14 cellular contexts compared by ENCODE assay signal in the genomic region with DNA sequence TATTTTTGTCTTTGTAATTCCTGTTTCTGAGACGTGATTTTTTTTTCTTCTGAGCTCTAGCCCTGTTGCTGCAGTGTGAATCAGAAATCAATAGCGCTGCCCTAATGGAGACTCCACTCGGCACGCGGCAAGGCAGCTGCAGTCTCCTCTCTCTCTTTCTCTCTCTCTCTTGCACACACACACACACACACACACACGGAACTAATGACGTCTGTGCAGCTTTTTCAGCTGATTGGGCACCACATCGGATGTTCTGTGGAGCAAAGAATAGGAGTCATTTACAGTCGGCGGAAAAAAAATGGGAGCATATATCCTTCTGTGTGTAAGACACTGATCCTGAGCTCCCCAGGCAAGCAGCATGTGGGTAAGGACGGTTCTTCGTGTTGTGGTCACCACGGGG. TPM values are rescaled to one million over a fixed set of nuclear protein-coding genes. Genes with fewer than 3 reads are reported as not detected.
A peak's percentile ranks its signal among the peaks of the same experiment; 100 is the strongest.
DNase-seq lines count a peak whose midpoint lies in the region.
"Had no signal": no experiment of that assay in that cellular context is flagged by ENCODE, and none has a peak within 500 bp of the region (broad histone marks: within the 10 kb centered on the region; RNA-seq: fewer than 3 reads in every experiment).

No MANE protein-coding gene starts in this region.

- H3K36me3 Mint-ChIP-seq in activated CD4-positive, alpha-beta memory T cell treated with anti-CD3 and anti-CD28 coated beads, Interleukin-2, amount 10 ng/mL, durations not matched to agents 7 days and 5 days (ENCODE audit: low read depth), result no peaks in the 10 kb centered on the region
- H3K36me3 Mint-ChIP-seq: immature natural killer cell had no signal

- H3K27me3 Mint-ChIP-seq in activated CD4-positive, alpha-beta memory T cell treated with anti-CD3 and anti-CD28 coated beads, Interleukin-2, amount 10 ng/mL, durations not matched to agents 7 days and 5 days, result no peaks in the 10 kb centered on the region

- CTCF ChIA-PET in activated CD4-positive, alpha-beta memory T cell treated with anti-CD3 and anti-CD28 coated beads, Interleukin-2, amount 10 ng/mL, durations not matched to agents 7 days and 5 days (lab: Charles Lee), result no interaction called here

- H3K4me3 Mint-ChIP-seq in activated CD4-positive, alpha-beta memory T cell treated with anti-CD3 and anti-CD28 coated beads, Interleukin-2, amount 10 ng/mL, durations not matched to agents 7 days and 5 days, result no peak overlapping the region
- H3K4me3 Mint-ChIP-seq: immature natural killer cell; nephron; T-helper 1 cell treated with Interleukin-12 subunit alpha and Interleukin-12 subunit beta and Interleukin-4 antibody, amounts not matched to agents 30 μg/mL and 1 μg/mL, for 36 hours had no signal

- POLR2A ChIA-PET in activated CD4-positive, alpha-beta memory T cell treated with anti-CD3 and anti-CD28 coated beads, Interleukin-2, amount 10 ng/mL, durations not matched to agents 7 days and 5 days (lab: Charles Lee), result no interaction called here

- H3K27ac Mint-ChIP-seq in activated CD4-positive, alpha-beta memory T cell treated with anti-CD3 and anti-CD28 coated beads, Interleukin-2, amount 10 ng/mL, durations not matched to agents 7 days and 5 days, result no peak overlapping the region
- H3K27ac Mint-ChIP-seq: immature natural killer cell; nephron; T-helper 1 cell treated with Interleukin-12 subunit alpha and Interleukin-12 subunit beta and Interleukin-4 antibody, amounts not matched to agents 30 μg/mL and 1 μg/mL, for 36 hours had no signal

- H3K4me1 Mint-ChIP-seq in activated CD4-positive, alpha-beta memory T cell treated with anti-CD3 and anti-CD28 coated beads, Interleukin-2, amount 10 ng/mL, durations not matched to agents 7 days and 5 days, result no peaks in the 10 kb centered on the region
- H3K4me1 Mint-ChIP-seq: immature natural killer cell, nephron had no signal

- peaks cover 11% of the 10 kb centered on the region for H3K9me3 Mint-ChIP-seq in activated CD4-positive, alpha-beta memory T cell treated with anti-CD3 and anti-CD28 coated beads, Interleukin-2, amount 10 ng/mL, durations not matched to agents 7 days and 5 days

- DNase-seq in NCI-H1092 (lab: John Stamatoyannopoulos, UW) (peak; percentile 65), NCI-H2107 treated with DMSO at 0.1 percent for 48 hours (lab: John Stamatoyannopoulos, UW; ENCODE audit: unreplicated experiment) (peak; percentile 84), SHP77 (lab: John Stamatoyannopoulos, UW) (peak; percentile 97 to 98), inferior parietal cortex (ENCODE audit: extremely low spot score) (peak; percentile 30), middle frontal gyrus (ENCODE audit: extremely low spot score, low spot score) (no peak)
- DNase-seq in stimulated activated CD4-positive, alpha-beta T cell treated with anti-CD3 and anti-CD28 coated beads, Interleukin-4, amount 100 ng/mL, for 4 hours, result no peak
- no peak for DNase-seq in stimulated activated CD4-positive, alpha-beta T cell treated with anti-CD3 and anti-CD28 coated beads, Interleukin-2, amount 100 ng/mL, for 24 hours
- no peak for DNase-seq in activated CD4-positive, alpha-beta memory T cell treated with anti-CD3 and anti-CD28 coated beads, Interleukin-2, amount 10 ng/mL, durations not matched to agents 7 days and 5 days
- DNase-seq: activated gamma-delta T cell, immature natural killer cell had no signal

RNA-seq across cellular contexts. Expression of a gene that starts 2.0 kb away (rescaled TPM):
- total RNA-seq in activated CD4-positive, alpha-beta memory T cell treated with anti-CD3 and anti-CD28 coated beads, Interleukin-2, amount 10 ng/mL, durations not matched to agents 7 days and 5 days, result not detected
- total RNA-seq: HT-29, renal cortical epithelial cell had no signal

Comparison
In these comparisons a context has a peak if more than half of its experiments do, and no peak if none do; other contexts are left out.
1. DNase-seq: peak in NCI-H1092 (single experiment), NCI-H2107 treated with DMSO at 0.1 percent for 48 hours (single experiment), SHP77 (2 of 2) and inferior parietal cortex (single experiment); none in middle frontal gyrus (single experiment), stimulated activated CD4-positive, alpha-beta T cell treated with anti-CD3 and anti-CD28 coated beads, Interleukin-4, amount 100 ng/mL, for 4 hours (0 of 2), stimulated activated CD4-positive, alpha-beta T cell treated with anti-CD3 and anti-CD28 coated beads, Interleukin-2, amount 100 ng/mL, for 24 hours (0 of 2) and activated CD4-positive, alpha-beta memory T cell treated with anti-CD3 and anti-CD28 coated beads, Interleukin-2, amount 10 ng/mL, durations not matched to agents 7 days and 5 days (single experiment).